Comparison of ENCODE assay signal across 16 cellular contexts in the genomic region with DNA sequence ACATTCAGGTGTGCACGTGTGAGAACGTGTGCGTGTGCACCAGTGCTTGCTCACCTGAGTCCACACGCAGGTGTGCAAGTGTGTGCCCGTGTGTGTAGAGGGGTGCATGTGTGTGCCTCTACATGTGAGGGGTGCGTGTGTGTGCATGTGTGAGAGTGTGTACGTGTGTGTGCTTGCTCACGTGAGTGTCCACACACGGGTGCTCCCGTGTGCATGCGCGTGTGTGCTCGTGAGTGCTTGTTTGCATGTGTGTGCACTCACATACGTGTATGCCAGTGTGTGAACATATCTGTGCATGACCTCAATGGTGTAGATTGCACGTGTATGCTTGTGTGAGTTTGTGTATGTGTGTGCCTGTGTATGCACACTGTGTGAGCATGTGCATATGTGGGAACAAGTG.
"Had no signal": no experiment of that assay in that cellular context is flagged by ENCODE, and none has a peak within 500 bp of the region (broad histone marks: within the 10 kb centered on the region; RNA-seq: fewer than 3 reads in every experiment).

No MANE protein-coding gene starts in this region.

- H3K9me3 Mint-ChIP-seq: activated naive CD8-positive, alpha-beta T cell treated with anti-CD3 and anti-CD28 coated beads, Interleukin-2, amount 10 ng/mL, durations not matched to agents 7 days and 5 days; activated T-cell treated with anti-CD3 and anti-CD28 coated beads, Interleukin-2, amount 50 U/mL, for 24 hours; nephron progenitor cell; stimulated activated naive CD8-positive, alpha-beta T cell treated with anti-CD3 and anti-CD28 coated beads, Interleukin-15, Interleukin-2, amounts not matched to agents 100 ng/mL and 50 ng/mL, for 24 hours; T-helper 2 cell treated with Interferon-gamma antibody and Interleukin-4, amounts not matched to agents 5 μg/mL and 100 μg/mL, for 36 hours had no signal

- H3K4me3 ChIP-seq: ovary had no signal

- H3K4me3 Mint-ChIP-seq: activated CD8-positive, alpha-beta memory T cell treated with anti-CD3 and anti-CD28 coated beads, Interleukin-2, amount 10 ng/mL, durations not matched to agents 7 days and 5 days; activated naive CD8-positive, alpha-beta T cell treated with anti-CD3 and anti-CD28 coated beads, Interleukin-2, amount 10 ng/mL, durations not matched to agents 7 days and 5 days; activated T-cell treated with anti-CD3 and anti-CD28 coated beads, Interleukin-2, amount 50 U/mL, for 24 hours; nephron progenitor cell; stimulated activated naive CD8-positive, alpha-beta T cell treated with anti-CD3 and anti-CD28 coated beads, Interleukin-15, Interleukin-2, amounts not matched to agents 100 ng/mL and 50 ng/mL, for 24 hours; T-helper 2 cell treated with Interferon-gamma antibody and Interleukin-4, amounts not matched to agents 5 μg/mL and 100 μg/mL, for 36 hours had no signal

- DNase-seq: activated CD4-positive, alpha-beta T cell treated with anti-CD3 and anti-CD28 coated beads, Interleukin-2, amount 50 U/mL, for 4 hours; activated CD8-positive, alpha-beta memory T cell treated with anti-CD3 and anti-CD28 coated beads, Interleukin-2, amount 10 ng/mL, durations not matched to agents 7 days and 5 days; activated gamma-delta T cell; activated naive CD8-positive, alpha-beta T cell treated with anti-CD3 and anti-CD28 coated beads, Interleukin-2, amount 10 ng/mL, durations not matched to agents 7 days and 5 days; activated T-cell treated with anti-CD3 and anti-CD28 coated beads, Interleukin-2, amount 50 U/mL, for 24 hours; esophagus squamous epithelium; glutamatergic neuron; stimulated activated CD4-positive, alpha-beta T cell treated with anti-CD3 and anti-CD28 coated beads, Interleukin-15, amount 100 ng/mL, for 24 hours; stimulated activated CD4-positive, alpha-beta T cell treated with anti-CD3 and anti-CD28 coated beads, Interleukin-4, amount 100 ng/mL, for 24 hours had no signal

- H3K27ac ChIP-seq: breast epithelium, esophagus squamous epithelium, ovary had no signal

- H3K27me3 ChIP-seq: breast epithelium, dorsolateral prefrontal cortex, ovary had no signal

- H3K27me3 Mint-ChIP-seq: activated CD8-positive, alpha-beta memory T cell treated with anti-CD3 and anti-CD28 coated beads, Interleukin-2, amount 10 ng/mL, durations not matched to agents 7 days and 5 days; activated naive CD8-positive, alpha-beta T cell treated with anti-CD3 and anti-CD28 coated beads, Interleukin-2, amount 10 ng/mL, durations not matched to agents 7 days and 5 days; activated T-cell treated with anti-CD3 and anti-CD28 coated beads, Interleukin-2, amount 50 U/mL, for 24 hours had no signal

- ATAC-seq: activated CD4-positive, CD25-positive, alpha-beta regulatory T cell treated with anti-CD3 and anti-CD28 coated beads, Interleukin-2, amount 50 U/mL, for 24 hours; activated CD8-positive, alpha-beta memory T cell treated with anti-CD3 and anti-CD28 coated beads, Interleukin-2, amount 10 ng/mL, durations not matched to agents 7 days and 5 days had no signal

- H3K27ac Mint-ChIP-seq: activated CD8-positive, alpha-beta memory T cell treated with anti-CD3 and anti-CD28 coated beads, Interleukin-2, amount 10 ng/mL, durations not matched to agents 7 days and 5 days; activated naive CD8-positive, alpha-beta T cell treated with anti-CD3 and anti-CD28 coated beads, Interleukin-2, amount 10 ng/mL, durations not matched to agents 7 days and 5 days; activated T-cell treated with anti-CD3 and anti-CD28 coated beads, Interleukin-2, amount 50 U/mL, for 24 hours; nephron progenitor cell; stimulated activated naive CD8-positive, alpha-beta T cell treated with anti-CD3 and anti-CD28 coated beads, Interleukin-15, Interleukin-2, amounts not matched to agents 100 ng/mL and 50 ng/mL, for 24 hours; T-helper 2 cell treated with Interferon-gamma antibody and Interleukin-4, amounts not matched to agents 5 μg/mL and 100 μg/mL, for 36 hours had no signal

- H3K9me3 ChIP-seq: breast epithelium, esophagus squamous epithelium, ovary had no signal

- H3K36me3 ChIP-seq: breast epithelium, esophagus squamous epithelium, ovary had no signal

- H3K36me3 Mint-ChIP-seq: activated CD8-positive, alpha-beta memory T cell treated with anti-CD3 and anti-CD28 coated beads, Interleukin-2, amount 10 ng/mL, durations not matched to agents 7 days and 5 days; activated naive CD8-positive, alpha-beta T cell treated with anti-CD3 and anti-CD28 coated beads, Interleukin-2, amount 10 ng/mL, durations not matched to agents 7 days and 5 days had no signal
